ENCODE assay signal across 11 cellular contexts in the genomic region with DNA sequence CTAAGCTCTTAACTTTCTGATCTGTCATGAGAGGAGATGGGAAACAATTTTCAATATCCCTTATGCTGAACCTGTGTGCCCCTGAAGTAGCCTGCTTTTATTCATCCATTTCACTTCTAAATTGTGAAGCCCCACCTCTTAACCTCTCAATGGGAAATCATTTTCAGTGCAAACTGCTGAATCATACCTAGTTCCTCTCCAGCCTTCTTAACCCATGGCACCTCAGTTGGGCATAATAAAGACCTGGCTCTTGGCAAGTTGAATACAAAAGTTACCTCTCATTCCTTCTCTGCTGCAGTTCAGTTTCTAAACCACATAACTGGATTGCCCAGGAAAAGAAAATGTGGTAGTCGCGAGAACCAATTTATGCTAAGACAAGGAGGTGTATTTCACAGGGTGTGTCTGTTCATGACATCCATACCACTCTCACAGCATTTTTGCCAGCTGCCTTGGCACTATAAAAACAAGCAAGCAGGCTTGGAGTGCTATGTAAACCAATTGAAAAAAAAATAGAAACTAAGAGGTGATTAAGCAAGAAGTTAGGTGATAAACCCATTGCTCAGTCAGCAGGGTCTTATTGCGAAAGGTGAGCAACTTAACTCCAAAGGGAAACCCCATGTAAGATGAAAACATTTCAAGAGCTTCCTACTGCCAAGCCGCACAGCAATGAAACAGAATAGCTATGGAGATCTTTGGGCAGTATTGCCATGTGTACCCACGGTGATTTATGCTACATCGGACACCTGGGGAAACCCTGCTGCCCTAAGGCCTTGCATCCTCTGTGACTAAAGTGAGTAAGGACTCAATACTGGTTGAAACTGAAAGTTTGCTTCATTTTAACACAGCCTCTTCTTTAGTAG. TPM values are rescaled to one million over a fixed set of nuclear protein-coding genes. Genes with fewer than 3 reads are reported as not detected.
DNase-seq lines count a peak whose midpoint lies in the region; ATAC-seq, FAIRE-seq and TF ChIP-seq lines count a peak whose summit lies in the region.
"Had no signal": no experiment of that assay in that cellular context is flagged by ENCODE, and none has a peak within 500 bp of the region (broad histone marks: within the 10 kb centered on the region; RNA-seq: fewer than 3 reads in every experiment).

No MANE protein-coding gene starts in this region.

- H3K79me2 ChIP-seq in trophoblast cell (ENCODE audit: control insufficient read depth, insufficient read depth, low read length, poor library complexity), result no peaks in the 10 kb centered on the region

- H3K4me1 ChIP-seq in gastrocnemius medialis (peaks cover 48 to 73% of the 10 kb centered on the region in 2 donors), trophoblast cell (ENCODE audit: control insufficient read depth in 1 of 2, insufficient read depth in 2 of 2, low read length in 2 of 2) (no peaks in the 10 kb centered on the region)

- H3K4ac ChIP-seq in trophoblast cell (ENCODE audit: low read depth, low read length), result no peak overlapping the region

- peak overlapping the region; percentile 76 to 94 (median 84) for H3K27ac ChIP-seq in gastrocnemius medialis
- no peak overlapping the region for H3K27ac ChIP-seq in trophoblast cell (ENCODE audit: low read depth, low read length)
- H3K27ac ChIP-seq: thoracic aorta had no signal

- H3K18ac ChIP-seq in trophoblast cell (ENCODE audit: low read length), result no peak overlapping the region

- no peak overlapping the region for H4K12ac ChIP-seq in trophoblast cell (ENCODE audit: low read depth, low read length)

- peaks cover 10% of the 10 kb centered on the region for H3K4me1 Mint-ChIP-seq in mesothelial cell of epicardium
- H3K4me1 Mint-ChIP-seq in type B pancreatic cell (ENCODE audit: unreplicated experiment), result no peaks in the 10 kb centered on the region

- no peak overlapping the region for H3K4me2 ChIP-seq in trophoblast cell (ENCODE audit: low read length)

- no peak overlapping the region for H2AK5ac ChIP-seq in trophoblast cell (ENCODE audit: low read length)

- no peaks in the 10 kb centered on the region for H3K9me3 ChIP-seq in gastrocnemius medialis
- no peaks in the 10 kb centered on the region for H3K9me3 ChIP-seq in trophoblast cell (ENCODE audit: insufficient read depth, low read depth, low read length)
- H3K9me3 ChIP-seq: thoracic aorta had no signal

- TF ChIP-seq CTCF in gastrocnemius medialis (IDR thresholded peaks at IDR 0.05 in 4 of 5, conservative IDR thresholded peaks at IDR 0.05 in 1 of 5) (no peak), mesothelial cell of epicardium (IDR thresholded peaks at IDR 0.05; ENCODE audit: unreplicated experiment) (no peak), type B pancreatic cell (conservative IDR thresholded peaks at IDR 0.05) (no peak)

- H3K79me1 ChIP-seq in trophoblast cell (ENCODE audit: low read length), result no peaks in the 10 kb centered on the region

- H3K27me3 ChIP-seq in gastrocnemius medialis (no peaks in the 10 kb centered on the region), trophoblast cell (ENCODE audit: insufficient read depth, low read length) (no peaks in the 10 kb centered on the region)

- H3K4me3 Mint-ChIP-seq in mesothelial cell of epicardium (no peak overlapping the region), type B pancreatic cell (no peak overlapping the region)

- in situ Hi-C loops in gastrocnemius medialis (cut with MboI; ENCODE audit: low sequenced_read_pairs in 4 of 4), result no loop called here

- H4K91ac ChIP-seq in trophoblast cell (ENCODE audit: low read depth, low read length), result no peak overlapping the region

- no peaks in the 10 kb centered on the region for H3K36me3 Mint-ChIP-seq in mesothelial cell of epicardium
- H3K36me3 Mint-ChIP-seq in type B pancreatic cell, result no peaks in the 10 kb centered on the region

- H3K27me3 Mint-ChIP-seq in mesothelial cell of epicardium (ENCODE audit: low read depth) (no peaks in the 10 kb centered on the region), type B pancreatic cell (no peaks in the 10 kb centered on the region)

- no peak overlapping the region for H2BK12ac ChIP-seq in trophoblast cell (ENCODE audit: low read length)

- intact Hi-C loops in gastrocnemius medialis (cut with DNase I; ENCODE audit: low total_unique reads), result loop anchor here (5.0 to 10.0 kb wide), 3 partner anchors 150 to 1872 kb away; no protein-coding TSS in a partner anchor

- FAIRE-seq in GM19239 (lab: Jason Lieb, UNC), result peak; percentile 74
- FAIRE-seq: GM12892 had no signal

- no peak overlapping the region for H2AFZ ChIP-seq in trophoblast cell (ENCODE audit: insufficient read depth, low read length, poor library complexity)

- H3K27ac Mint-ChIP-seq in mesothelial cell of epicardium, result no peak overlapping the region
- no peak overlapping the region for H3K27ac Mint-ChIP-seq in type B pancreatic cell

- no peak overlapping the region for H2BK120ac ChIP-seq in trophoblast cell (ENCODE audit: insufficient read depth, low read length, poor library complexity)

- WGBS in trophoblast cell (ENCODE audit: extremely low coverage, insufficient coverage, insufficient read length), result no CpG with 5 or more reads among the region's 6 CpGs

- TF ChIP-seq POLR2A in gastrocnemius medialis (IDR thresholded peaks at IDR 0.05), result peak in 1 of 2 donors; percentile 45

- H3K14ac ChIP-seq in trophoblast cell (ENCODE audit: low read length), result no peak overlapping the region

- no peak overlapping the region for H3K9ac ChIP-seq in trophoblast cell (ENCODE audit: low read length)

- ATAC-seq in HG02852 (IDR thresholded peaks at IDR 0.05; ENCODE audit: unreplicated experiment), result peak; percentile 99
- peak; percentile 85 for ATAC-seq in gastrocnemius medialis

- no peak overlapping the region for H3K23ac ChIP-seq in trophoblast cell (ENCODE audit: low read length)

- no peak overlapping the region for H4K8ac ChIP-seq in trophoblast cell (ENCODE audit: low read depth, low read length)

- H3K36me3 ChIP-seq in gastrocnemius medialis (no peaks in the 10 kb centered on the region), trophoblast cell (ENCODE audit: control insufficient read depth in 1 of 2, insufficient read depth in 2 of 2, low read length in 2 of 2) (no peaks in the 10 kb centered on the region)
- H3K36me3 ChIP-seq: thoracic aorta had no signal

- H3K9me3 Mint-ChIP-seq in mesothelial cell of epicardium (no peaks in the 10 kb centered on the region), type B pancreatic cell (no peaks in the 10 kb centered on the region)

- H3K4me3 ChIP-seq in gastrocnemius medialis, result no peak overlapping the region
- no peak overlapping the region for H3K4me3 ChIP-seq in trophoblast cell (ENCODE audit: low read depth, low read length)
- H3K4me3 ChIP-seq: thoracic aorta had no signal

- no peak overlapping the region for H2BK5ac ChIP-seq in trophoblast cell (ENCODE audit: low read depth, low read length, poor library complexity)

- DNase-seq in GM19239 (ENCODE audit: insufficient read length, low spot score), result peak; percentile 27
- peak; percentile 53 for DNase-seq in NCI-H226
- peak; percentile 76 to 79 for DNase-seq in gastrocnemius medialis
- DNase-seq in trophoblast cell, result no peak
- DNase-seq in mesothelial cell of epicardium (ENCODE audit: low spot score in 2 of 2, unreplicated experiment in 2 of 2), result no peak
- DNase-seq in type B pancreatic cell (ENCODE audit: extremely low spot score, unreplicated experiment), result no peak
- DNase-seq in activated CD4-positive, alpha-beta T cell treated with anti-CD3 and anti-CD28 coated beads for 4 hours, result no peak
- DNase-seq: erythroblast had no signal

RNA-seq across cellular contexts. Expression of a gene that starts 57.0 kb away (rescaled TPM):
- total RNA-seq in gastrocnemius medialis (under 1 TPM in 1 of 4 donors, not detected in 3; 0.78 TPM), mesothelial cell of epicardium (12.7 to 13.3 TPM (median 13.0 TPM) in 3 replicates), type B pancreatic cell (ENCODE audit: low replicate concordance) (6.9 and 33.2 TPM in 2 replicates)
- 14.5 and 14.6 TPM in 2 replicates for polyA plus RNA-seq in trophoblast cell (2013)

Comparison
In these comparisons a context has a peak if more than half of its experiments do, and no peak if none do; other contexts are left out.
1. DNase-seq: peak in GM19239 (single experiment), NCI-H226 (single experiment) and gastrocnemius medialis (2 of 2); none in trophoblast cell (0 of 2), mesothelial cell of epicardium (0 of 2), type B pancreatic cell (single experiment) and activated CD4-positive, alpha-beta T cell treated with anti-CD3 and anti-CD28 coated beads for 4 hours (0 of 2).